Comparison of ENCODE assay signal across 7 cellular contexts in genomic region chr6:29552512-29553051, GRCh38. TPM values are rescaled to one million over a fixed set of nuclear protein-coding genes. Genes with fewer than 3 reads are reported as not detected.
DNase-seq lines count a peak whose midpoint lies in the region; ATAC-seq and TF ChIP-seq lines count a peak whose summit lies in the region.

No MANE protein-coding gene starts in this region.

- DNase-seq in NCI-H2227 (lab: John Stamatoyannopoulos, UW; ENCODE audit: unreplicated experiment) (peak; percentile 35), cerebellum (ENCODE audit: low spot score) (peak; percentile 49), right lobe of liver (no peak), uterus (no peak), NCI-H1092 treated with DMSO at 0.1 percent for 48 hours (lab: John Stamatoyannopoulos, UW) (no peak)

- TF ChIP-seq POLR2A in GM18505 (IDR thresholded peaks at IDR 0.05; ENCODE audit: borderline replicate concordance, extremely low read depth, insufficient read depth, insufficient read length) (no peak), right lobe of liver (IDR thresholded peaks at IDR 0.05) (no peak), uterus (IDR thresholded peaks at IDR 0.05) (no peak)

- TF ChIP-seq CTCF in HEK293 (tag by site-specific recombination; IDR thresholded peaks at IDR 0.05) (no peak), right lobe of liver (IDR thresholded peaks at IDR 0.05) (no peak), uterus (IDR thresholded peaks at IDR 0.05) (no peak)

- 40% methylated on average over 5 of the region's 5 CpGs for WGBS in right lobe of liver (ENCODE audit: insufficient coverage, low coverage, low lambda C conversion rate, missing lambda C conversion rate)

- no peak overlapping the region; the same call in 1 of the 2 replicates for H3K27ac ChIP-seq in HEK293 (ENCODE audit: extremely low read depth, low read depth, low read length)
- H3K27ac ChIP-seq in right lobe of liver, result no peak overlapping the region
- peak overlapping the region in 1 of 2 donors; percentile 41 for H3K27ac ChIP-seq in uterus

- no peaks in the 10 kb centered on the region for H3K9me3 ChIP-seq in HEK293 (ENCODE audit: control insufficient read depth, insufficient read depth, low read depth, low read length)
- H3K9me3 ChIP-seq in right lobe of liver, result no peaks in the 10 kb centered on the region
- H3K9me3 ChIP-seq in uterus, result no peaks in the 10 kb centered on the region

- peak; percentile 71 for ATAC-seq in GM18505 (IDR thresholded peaks at IDR 0.05; ENCODE audit: unreplicated experiment)
- peak in 3 of 4 donors; percentile 45 to 56 (median 54) for ATAC-seq in right lobe of liver

- peaks cover 12% of the 10 kb centered on the region for H3K4me1 ChIP-seq in HEK293 (ENCODE audit: control insufficient read depth, insufficient read depth, low read length)
- H3K4me1 ChIP-seq in right lobe of liver, result peaks cover 0 to 11% (median 0%) of the 10 kb centered on the region in 4 donors
- H3K4me1 ChIP-seq in uterus, result peaks cover 0 to 5% of the 10 kb centered on the region in 2 donors

- CTCF ChIA-PET in HEK293 (lab: Yijun Ruan, JAX), result interaction anchor here (0.7 kb wide), 1 partner anchor 537 kb away, joined by 3 read pairs; no protein-coding TSS in a partner anchor

- H3K27me3 ChIP-seq in right lobe of liver (no peaks in the 10 kb centered on the region), uterus (peaks cover 0 to 18% of the 10 kb centered on the region in 2 donors)

- intact Hi-C loops in right lobe of liver (cut with DNase I) (no loop called here), uterus (cut with DNase I; ENCODE audit: low total_unique reads) (no loop called here)

- H3K36me3 ChIP-seq in HEK293 (ENCODE audit: control insufficient read depth in 2 of 2, insufficient read depth in 1 of 2, low read length in 2 of 2), result no peaks in the 10 kb centered on the region
- H3K36me3 ChIP-seq in right lobe of liver, result no peaks in the 10 kb centered on the region
- H3K36me3 ChIP-seq in uterus, result no peaks in the 10 kb centered on the region

- POLR2A ChIA-PET in HEK293 (lab: Yijun Ruan, JAX), result no interaction called here

- H3K4me3 ChIP-seq in HEK293 (ENCODE audit: low read depth, low read length) (no peak overlapping the region), right lobe of liver (no peak overlapping the region), uterus (peak overlapping the region; percentile 23 to 24)

TF ChIP-seq in HEK293, 187 proteins besides CTCF, POLR2A, EP300 and RAD21 (continues in another document):
- no peak for TF ChIP-seq AEBP2 (tag by site-specific recombination; IDR thresholded peaks at IDR 0.05; ENCODE audit: borderline replicate concordance)
- TF ChIP-seq OVOL3 (tag by site-specific recombination; IDR thresholded peaks at IDR 0.05), result peak; percentile 96
- TF ChIP-seq FEZF1 (tag by site-specific recombination; IDR thresholded peaks at IDR 0.05), result peak; percentile 52
- no peak for TF ChIP-seq BCL6B (tag by site-specific recombination; IDR thresholded peaks at IDR 0.05)
- TF ChIP-seq PRDM6 (tag by site-specific recombination; IDR thresholded peaks at IDR 0.05), result peak; percentile 42
- no peak for TF ChIP-seq ZNF37A (tag by site-specific recombination; IDR thresholded peaks at IDR 0.05)
- TF ChIP-seq ZNF513 (tag by site-specific recombination; IDR thresholded peaks at IDR 0.05), result no peak
- TF ChIP-seq WT1 (tag by site-specific recombination; IDR thresholded peaks at IDR 0.05), result peak; percentile 59; the same call in 1 of the 2 replicates
- peak; percentile 29; the same call in 1 of the 2 replicates for TF ChIP-seq OSR2 (tag by site-specific recombination; IDR thresholded peaks at IDR 0.05)
- TF ChIP-seq PRDM10 (tag by site-specific recombination; IDR thresholded peaks at IDR 0.05), result peak; percentile 64; the same call in 1 of the 2 replicates
- peak; percentile 32 for TF ChIP-seq SP2 (tag by site-specific recombination; IDR thresholded peaks at IDR 0.05)

RNA-seq across cellular contexts. Expression of gene UBD, which starts 7.0 kb away (rescaled TPM):
- total RNA-seq in cerebellum (not detected), right lobe of liver (100 to 1,000 TPM in 1 of 6 experiments, 10 to 100 TPM in 3, 1 to 10 TPM in 2; 2.2 to 189 (median 37.1) TPM), uterus (under 1 TPM in 1 of 4 donors, not detected in 3; 0.41 TPM)

RNA-seq across cellular contexts. Expression of gene OR2H2, which starts 32.3 kb away (rescaled TPM):
- total RNA-seq in cerebellum (not detected), right lobe of liver (not detected), uterus (not detected)

Comparison
In these comparisons a context has a peak if more than half of its experiments do, and no peak if none do; other contexts are left out.
1. H3K4me3 ChIP-seq: peak in uterus (2 of 2); none in HEK293 (single experiment) and right lobe of liver (0 of 3).
2. DNase-seq: peak in NCI-H2227 (single experiment) and cerebellum (single experiment); none in right lobe of liver (0 of 3), uterus (0 of 2) and NCI-H1092 treated with DMSO at 0.1 percent for 48 hours (single experiment).